ENCODE assay signal across 9 cellular contexts in the genomic region with DNA sequence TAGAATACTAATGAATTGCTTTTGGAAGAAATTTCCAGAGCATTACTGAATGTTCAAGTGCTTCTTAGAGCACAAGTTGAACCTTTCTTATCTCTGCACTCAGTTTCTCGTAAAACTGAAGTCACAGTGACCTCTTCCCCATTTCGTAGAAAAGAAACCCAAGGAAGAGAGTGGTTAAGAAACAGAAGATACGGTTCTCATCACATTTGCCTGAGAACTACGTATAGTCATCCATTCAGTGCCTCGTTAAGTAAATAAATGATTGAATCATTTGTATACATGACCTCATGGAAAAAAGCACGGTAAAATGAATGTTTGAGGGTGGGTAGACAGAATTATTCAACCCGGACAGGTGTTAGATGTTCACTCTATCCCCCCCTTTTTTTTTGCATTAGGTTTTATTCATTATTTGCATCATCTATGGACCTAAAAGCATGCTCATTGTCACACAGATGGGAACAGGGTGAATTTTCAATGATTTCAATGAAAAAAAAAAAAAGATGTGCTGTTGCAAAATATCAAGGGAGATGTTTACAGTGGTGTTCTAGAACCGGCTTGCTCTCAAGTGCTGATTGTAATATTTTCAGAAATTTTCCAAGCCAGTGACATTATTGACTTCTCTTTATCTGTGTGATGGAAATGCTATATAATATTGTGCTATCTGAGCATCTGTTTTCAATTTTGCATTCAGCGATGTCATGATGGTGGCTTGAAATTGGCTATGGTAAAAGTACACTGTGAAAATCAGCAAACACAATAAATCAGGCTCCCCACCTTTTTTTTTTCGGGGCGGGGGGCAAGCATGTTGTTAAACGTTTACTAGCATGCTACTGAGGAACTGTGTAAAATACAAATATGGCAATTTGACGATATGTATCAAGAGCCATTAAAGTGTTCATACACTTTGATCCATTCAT.
A peak's percentile ranks its signal among the peaks of the same experiment; 100 is the strongest.
DNase-seq lines count a peak whose midpoint lies in the region; ATAC-seq lines count a peak whose summit lies in the region.
"Had no signal": no experiment of that assay in that cellular context is flagged by ENCODE, and none has a peak within 500 bp of the region (broad histone marks: within the 10 kb centered on the region; RNA-seq: fewer than 3 reads in every experiment).

No MANE protein-coding gene starts in this region.

- ATAC-seq in GM21447 (IDR thresholded peaks at IDR 0.05; ENCODE audit: unreplicated experiment) (peak; percentile 19), GM21515 (IDR thresholded peaks at IDR 0.05; ENCODE audit: unreplicated experiment) (no peak), HG03460 (IDR thresholded peaks at IDR 0.05; ENCODE audit: unreplicated experiment) (no peak)

- DNase-seq in Ammon's horn (ENCODE audit: low spot score) (peak; percentile 16), SHP77 treated with DMSO at 0.1 percent for 48 hours (lab: John Stamatoyannopoulos, UW) (peak; percentile 24), fibroblast of peridontal ligament (ENCODE audit: extremely low read depth) (peak; percentile 43), dedifferentiated amniotic fluid mesenchymal stem cell (ENCODE audit: extremely low spot score) (no peak), HPDE6-E6E7 (ENCODE audit: extremely low spot score) (no peak)
- DNase-seq: pancreas had no signal

Comparison
In these comparisons a context has a peak if more than half of its experiments do, and no peak if none do; other contexts are left out.
1. DNase-seq: peak in Ammon's horn (single experiment), SHP77 treated with DMSO at 0.1 percent for 48 hours (single experiment) and fibroblast of peridontal ligament (single experiment); none in dedifferentiated amniotic fluid mesenchymal stem cell (single experiment) and HPDE6-E6E7 (single experiment).